1 cellular context compared by ENCODE assay signal in the genomic region with DNA sequence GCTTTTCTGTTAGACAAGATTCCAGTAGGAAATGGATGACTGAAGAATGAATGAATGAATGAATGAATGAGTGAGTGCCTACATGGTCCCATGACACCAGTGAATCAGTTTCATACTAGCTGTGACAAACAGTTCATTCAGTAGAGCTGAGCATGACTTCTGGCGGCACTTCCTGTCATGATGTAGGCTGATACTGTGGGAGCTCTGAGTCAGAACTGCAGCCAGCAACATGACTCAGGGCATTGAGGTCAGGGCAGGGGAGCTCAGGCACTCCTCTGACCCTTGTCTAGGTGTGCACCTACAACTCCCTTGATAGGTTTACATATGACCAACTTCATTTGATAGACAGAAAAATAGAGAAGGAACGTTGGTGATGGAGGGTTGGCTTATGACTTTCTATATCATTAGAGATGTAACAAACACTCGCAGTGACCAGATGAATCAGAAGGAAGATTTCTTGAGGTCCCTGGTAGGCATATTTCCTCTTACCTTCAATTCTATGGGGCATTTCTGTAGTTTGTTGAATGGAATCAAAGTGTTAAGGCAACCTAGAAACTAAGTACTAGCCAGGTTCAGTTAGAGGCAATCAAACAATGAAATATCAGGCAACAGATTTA.
TF ChIP-seq lines count a peak whose summit lies in the region.

No MANE protein-coding gene starts in this region.

TF ChIP-seq in K562, 482 proteins besides CTCF, POLR2A, EP300 and RAD21 (continued from another document):
- TF ChIP-seq MAFF (IDR thresholded peaks at IDR 0.05; ENCODE audit: low read length) (peak; percentile 54; the same call in 1 of the 2 replicates), TRIM24 (IDR thresholded peaks at IDR 0.05) (peak; percentile 64 to 83), RFX7 (CRISPR knock-in tag; IDR thresholded peaks at IDR 0.05) (no peak)
- TF ChIP-seq, protein P1, sequence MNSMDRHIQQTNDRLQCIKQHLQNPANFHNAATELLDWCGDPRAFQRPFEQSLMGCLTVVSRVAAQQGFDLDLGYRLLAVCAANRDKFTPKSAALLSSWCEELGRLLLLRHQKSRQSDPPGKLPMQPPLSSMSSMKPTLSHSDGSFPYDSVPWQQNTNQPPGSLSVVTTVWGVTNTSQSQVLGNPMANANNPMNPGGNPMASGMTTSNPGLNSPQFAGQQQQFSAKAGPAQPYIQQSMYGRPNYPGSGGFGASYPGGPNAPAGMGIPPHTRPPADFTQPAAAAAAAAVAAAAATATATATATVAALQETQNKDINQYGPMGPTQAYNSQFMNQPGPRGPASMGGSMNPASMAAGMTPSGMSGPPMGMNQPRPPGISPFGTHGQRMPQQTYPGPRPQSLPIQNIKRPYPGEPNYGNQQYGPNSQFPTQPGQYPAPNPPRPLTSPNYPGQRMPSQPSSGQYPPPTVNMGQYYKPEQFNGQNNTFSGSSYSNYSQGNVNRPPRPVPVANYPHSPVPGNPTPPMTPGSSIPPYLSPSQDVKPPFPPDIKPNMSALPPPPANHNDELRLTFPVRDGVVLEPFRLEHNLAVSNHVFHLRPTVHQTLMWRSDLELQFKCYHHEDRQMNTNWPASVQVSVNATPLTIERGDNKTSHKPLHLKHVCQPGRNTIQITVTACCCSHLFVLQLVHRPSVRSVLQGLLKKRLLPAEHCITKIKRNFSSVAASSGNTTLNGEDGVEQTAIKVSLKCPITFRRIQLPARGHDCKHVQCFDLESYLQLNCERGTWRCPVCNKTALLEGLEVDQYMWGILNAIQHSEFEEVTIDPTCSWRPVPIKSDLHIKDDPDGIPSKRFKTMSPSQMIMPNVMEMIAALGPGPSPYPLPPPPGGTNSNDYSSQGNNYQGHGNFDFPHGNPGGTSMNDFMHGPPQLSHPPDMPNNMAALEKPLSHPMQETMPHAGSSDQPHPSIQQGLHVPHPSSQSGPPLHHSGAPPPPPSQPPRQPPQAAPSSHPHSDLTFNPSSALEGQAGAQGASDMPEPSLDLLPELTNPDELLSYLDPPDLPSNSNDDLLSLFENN (IDR thresholded peaks at IDR 0.05; ENCODE audit: low read depth in 2 of 2, low read length in 2 of 2), result no peak
TF ChIP-seq in K562: peak in this region for 59.
